ENCODE assay signal across 16 cellular contexts in genomic region chr14:92523752-92524151, GRCh38. TPM values are rescaled to one million over a fixed set of nuclear protein-coding genes. Genes with fewer than 3 reads are reported as not detected.
DNase-seq lines count a peak whose midpoint lies in the region; ATAC-seq and TF ChIP-seq lines count a peak whose summit lies in the region.
"Had no signal": no experiment of that assay in that cellular context is flagged by ENCODE, and none has a peak within 500 bp of the region (broad histone marks: within the 10 kb centered on the region; RNA-seq: fewer than 3 reads in every experiment).

No MANE protein-coding gene starts in this region.

- no peak for DNase-seq in CD8-positive, alpha-beta T cell
- no peak for DNase-seq in effector memory CD8-positive, alpha-beta T cell
- DNase-seq in effector CD4-positive, alpha-beta T cell, result no peak
- DNase-seq: COR-L47, DMS53, NCI-H1092 treated with DMSO at 0.1 percent for 48 hours, NCI-H1694, NCI-H345, NCI-H69 had no signal

- peaks cover 19% of the 10 kb centered on the region for H3K4me1 ChIP-seq in BLaER1
- peaks cover 59% of the 10 kb centered on the region for H3K4me1 ChIP-seq in CD8-positive, alpha-beta T cell (ENCODE audit: insufficient read depth, low read length)
- peaks cover 13% of the 10 kb centered on the region for H3K4me1 ChIP-seq in rectal smooth muscle tissue (ENCODE audit: control insufficient read depth, insufficient read depth, low read length)
- H3K4me1 ChIP-seq: HAP-1 had no signal

- H3K27ac ChIP-seq in BLaER1 (no peak overlapping the region), rectal smooth muscle tissue (ENCODE audit: low read depth, low read length) (peak overlapping the region; percentile 19)
- H3K27ac ChIP-seq in CD8-positive, alpha-beta T cell (ENCODE audit: low read depth, low read length), result no peak overlapping the region
- H3K27ac ChIP-seq: RWPE1, SJSA1 had no signal

- H3K9me3 Mint-ChIP-seq in CD8-positive, alpha-beta T cell, result peaks cover 6% of the 10 kb centered on the region
- H3K9me3 Mint-ChIP-seq in effector memory CD8-positive, alpha-beta T cell, result peaks cover 0 to 4% of the 10 kb centered on the region in 2 donors

- intact Hi-C loops in CD8-positive, alpha-beta T cell (cut with DNase I, micrococcal nuclease), result no loop called here

- no peak overlapping the region for H3K9ac ChIP-seq in BLaER1
- H3K9ac ChIP-seq in rectal smooth muscle tissue (ENCODE audit: low read length), result no peak overlapping the region

- POLR2A ChIA-PET in CD8-positive, alpha-beta T cell (lab: Charles Lee), result interaction anchor here (0.5 to 3.4 kb wide), 6 partner anchors 10 to 1015 kb away, joined by 3 to 12 read pairs (median 3); partner anchors contain the start of gene RIN3

- peak overlapping the region; percentile 52 for H3K27ac Mint-ChIP-seq in CD8-positive, alpha-beta T cell
- H3K27ac Mint-ChIP-seq in effector memory CD8-positive, alpha-beta T cell, result peak overlapping the region; percentile 97 to 99

- H3K36me3 Mint-ChIP-seq in CD8-positive, alpha-beta T cell, result peaks cover 15% of the 10 kb centered on the region
- peaks cover 14% of the 10 kb centered on the region for H3K36me3 Mint-ChIP-seq in effector memory CD8-positive, alpha-beta T cell (ENCODE audit: insufficient read depth)

- H3K4me2 ChIP-seq in BLaER1, result peak overlapping the region; percentile 63

- H3K4me3 ChIP-seq in BLaER1 (no peak overlapping the region), rectal smooth muscle tissue (ENCODE audit: low read length) (no peak overlapping the region)
- no peak overlapping the region for H3K4me3 ChIP-seq in CD8-positive, alpha-beta T cell (ENCODE audit: low read depth, low read length)
- H3K4me3 ChIP-seq: HAP-1, SJSA1 had no signal

- no peak overlapping the region for H3K4me3 Mint-ChIP-seq in CD8-positive, alpha-beta T cell
- no peak overlapping the region for H3K4me3 Mint-ChIP-seq in effector memory CD8-positive, alpha-beta T cell

- no peak for ATAC-seq in CD8-positive, alpha-beta T cell
- ATAC-seq in effector memory CD8-positive, alpha-beta T cell (replicated peaks), result no peak
- ATAC-seq in SK-N-SH treated with all-trans-retinoic acid at 6 μM for 48 hours (no peak), HG03439 (IDR thresholded peaks at IDR 0.05; ENCODE audit: unreplicated experiment) (no peak)

- TF ChIP-seq CTCF in CD8-positive, alpha-beta T cell (IDR thresholded peaks at IDR 0.05), result no peak

- no peaks in the 10 kb centered on the region for H3K27me3 Mint-ChIP-seq in CD8-positive, alpha-beta T cell (ENCODE audit: low read depth)
- no peaks in the 10 kb centered on the region for H3K27me3 Mint-ChIP-seq in effector memory CD8-positive, alpha-beta T cell

- CTCF ChIA-PET in CD8-positive, alpha-beta T cell (lab: Charles Lee), result interaction anchor here (1.1 to 2.4 kb wide), 4 partner anchors 11 to 90 kb away, joined by 3 to 7 read pairs (median 4); partner anchors contain the start of gene RIN3

- H3K27me3 ChIP-seq in BLaER1 (no peaks in the 10 kb centered on the region), rectal smooth muscle tissue (ENCODE audit: control insufficient read depth, insufficient read depth, low read length) (no peaks in the 10 kb centered on the region)
- H3K27me3 ChIP-seq in CD8-positive, alpha-beta T cell (ENCODE audit: insufficient read depth, low read length), result no peaks in the 10 kb centered on the region
- H3K27me3 ChIP-seq: SJSA1 had no signal

- H3K9me3 ChIP-seq in BLaER1, result no peaks in the 10 kb centered on the region
- no peaks in the 10 kb centered on the region for H3K9me3 ChIP-seq in CD8-positive, alpha-beta T cell (ENCODE audit: low read length)
- H3K9me3 ChIP-seq: HAP-1, SJSA1 had no signal

- peaks cover 19% of the 10 kb centered on the region for H4K20me1 ChIP-seq in BLaER1

- H3K36me3 ChIP-seq in BLaER1 (no peaks in the 10 kb centered on the region), rectal smooth muscle tissue (ENCODE audit: control insufficient read depth, insufficient read depth, low read length) (no peaks in the 10 kb centered on the region)
- H3K36me3 ChIP-seq in CD8-positive, alpha-beta T cell (ENCODE audit: insufficient read depth, low read length), result no peaks in the 10 kb centered on the region
- H3K36me3 ChIP-seq: HAP-1, SJSA1 had no signal

- H3K4me1 Mint-ChIP-seq in CD8-positive, alpha-beta T cell (ENCODE audit: low read depth), result peaks cover 77% of the 10 kb centered on the region
- H3K4me1 Mint-ChIP-seq in effector memory CD8-positive, alpha-beta T cell (ENCODE audit: low read depth in 2 of 2), result peaks cover 65 to 78% of the 10 kb centered on the region in 2 donors

TF ChIP-seq in SK-N-SH treated with all-trans-retinoic acid at 6 μM for 48 hours, 23 proteins besides CTCF, POLR2A, EP300 and RAD21 (continues in another document):
- TF ChIP-seq CSDC2 (CRISPR knock-in tag; IDR thresholded peaks at IDR 0.05), result no peak
- no peak for TF ChIP-seq GLIS3 (CRISPR knock-in tag; IDR thresholded peaks at IDR 0.05)
- no peak for TF ChIP-seq ZFP3 (CRISPR knock-in tag; IDR thresholded peaks at IDR 0.05)
- TF ChIP-seq, protein P1, sequence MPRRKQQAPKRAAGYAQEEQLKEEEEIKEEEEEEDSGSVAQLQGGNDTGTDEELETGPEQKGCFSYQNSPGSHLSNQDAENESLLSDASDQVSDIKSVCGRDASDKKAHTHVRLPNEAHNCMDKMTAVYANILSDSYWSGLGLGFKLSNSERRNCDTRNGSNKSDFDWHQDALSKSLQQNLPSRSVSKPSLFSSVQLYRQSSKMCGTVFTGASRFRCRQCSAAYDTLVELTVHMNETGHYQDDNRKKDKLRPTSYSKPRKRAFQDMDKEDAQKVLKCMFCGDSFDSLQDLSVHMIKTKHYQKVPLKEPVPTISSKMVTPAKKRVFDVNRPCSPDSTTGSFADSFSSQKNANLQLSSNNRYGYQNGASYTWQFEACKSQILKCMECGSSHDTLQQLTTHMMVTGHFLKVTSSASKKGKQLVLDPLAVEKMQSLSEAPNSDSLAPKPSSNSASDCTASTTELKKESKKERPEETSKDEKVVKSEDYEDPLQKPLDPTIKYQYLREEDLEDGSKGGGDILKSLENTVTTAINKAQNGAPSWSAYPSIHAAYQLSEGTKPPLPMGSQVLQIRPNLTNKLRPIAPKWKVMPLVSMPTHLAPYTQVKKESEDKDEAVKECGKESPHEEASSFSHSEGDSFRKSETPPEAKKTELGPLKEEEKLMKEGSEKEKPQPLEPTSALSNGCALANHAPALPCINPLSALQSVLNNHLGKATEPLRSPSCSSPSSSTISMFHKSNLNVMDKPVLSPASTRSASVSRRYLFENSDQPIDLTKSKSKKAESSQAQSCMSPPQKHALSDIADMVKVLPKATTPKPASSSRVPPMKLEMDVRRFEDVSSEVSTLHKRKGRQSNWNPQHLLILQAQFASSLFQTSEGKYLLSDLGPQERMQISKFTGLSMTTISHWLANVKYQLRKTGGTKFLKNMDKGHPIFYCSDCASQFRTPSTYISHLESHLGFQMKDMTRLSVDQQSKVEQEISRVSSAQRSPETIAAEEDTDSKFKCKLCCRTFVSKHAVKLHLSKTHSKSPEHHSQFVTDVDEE (CRISPR knock-in tag; IDR thresholded peaks at IDR 0.05), result no peak
- no peak for TF ChIP-seq ZFP30 (CRISPR knock-in tag; IDR thresholded peaks at IDR 0.05)
- no peak for TF ChIP-seq ZNF70 (CRISPR knock-in tag; IDR thresholded peaks at IDR 0.05)
- no peak for TF ChIP-seq TCF4 (CRISPR knock-in tag; IDR thresholded peaks at IDR 0.05; ENCODE audit: borderline replicate concordance)
- TF ChIP-seq ESRRG (CRISPR knock-in tag; IDR thresholded peaks at IDR 0.05), result no peak
- TF ChIP-seq, protein P2, sequence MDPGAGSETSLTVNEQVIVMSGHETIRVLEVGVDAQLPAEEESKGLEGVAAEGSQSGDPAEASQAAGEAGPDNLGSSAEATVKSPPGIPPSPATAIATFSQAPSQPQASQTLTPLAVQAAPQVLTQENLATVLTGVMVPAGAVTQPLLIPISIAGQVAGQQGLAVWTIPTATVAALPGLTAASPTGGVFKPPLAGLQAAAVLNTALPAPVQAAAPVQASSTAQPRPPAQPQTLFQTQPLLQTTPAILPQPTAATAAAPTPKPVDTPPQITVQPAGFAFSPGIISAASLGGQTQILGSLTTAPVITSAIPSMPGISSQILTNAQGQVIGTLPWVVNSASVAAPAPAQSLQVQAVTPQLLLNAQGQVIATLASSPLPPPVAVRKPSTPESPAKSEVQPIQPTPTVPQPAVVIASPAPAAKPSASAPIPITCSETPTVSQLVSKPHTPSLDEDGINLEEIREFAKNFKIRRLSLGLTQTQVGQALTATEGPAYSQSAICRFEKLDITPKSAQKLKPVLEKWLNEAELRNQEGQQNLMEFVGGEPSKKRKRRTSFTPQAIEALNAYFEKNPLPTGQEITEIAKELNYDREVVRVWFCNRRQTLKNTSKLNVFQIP (CRISPR knock-in tag; IDR thresholded peaks at IDR 0.05; ENCODE audit: borderline replicate concordance, low read depth), result no peak
- TF ChIP-seq ISL1 (CRISPR knock-in tag; IDR thresholded peaks at IDR 0.05), result no peak
- TF ChIP-seq, protein P3, sequence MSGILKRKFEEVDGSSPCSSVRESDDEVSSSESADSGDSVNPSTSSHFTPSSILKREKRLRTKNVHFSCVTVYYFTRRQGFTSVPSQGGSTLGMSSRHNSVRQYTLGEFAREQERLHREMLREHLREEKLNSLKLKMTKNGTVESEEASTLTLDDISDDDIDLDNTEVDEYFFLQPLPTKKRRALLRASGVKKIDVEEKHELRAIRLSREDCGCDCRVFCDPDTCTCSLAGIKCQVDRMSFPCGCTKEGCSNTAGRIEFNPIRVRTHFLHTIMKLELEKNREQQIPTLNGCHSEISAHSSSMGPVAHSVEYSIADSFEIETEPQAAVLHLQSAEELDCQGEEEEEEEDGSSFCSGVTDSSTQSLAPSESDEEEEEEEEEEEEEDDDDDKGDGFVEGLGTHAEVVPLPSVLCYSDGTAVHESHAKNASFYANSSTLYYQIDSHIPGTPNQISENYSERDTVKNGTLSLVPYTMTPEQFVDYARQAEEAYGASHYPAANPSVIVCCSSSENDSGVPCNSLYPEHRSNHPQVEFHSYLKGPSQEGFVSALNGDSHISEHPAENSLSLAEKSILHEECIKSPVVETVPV (CRISPR knock-in tag; IDR thresholded peaks at IDR 0.05), result no peak
- no peak for TF ChIP-seq OSR1 (CRISPR knock-in tag; IDR thresholded peaks at IDR 0.05)
- TF ChIP-seq ZC3H10 (CRISPR knock-in tag; IDR thresholded peaks at IDR 0.05), result no peak

RNA-seq across cellular contexts. Expression of gene RIN3, which starts 10.2 kb away (rescaled TPM):
- 10 to 100 TPM; 82.4 to 82.7 TPM for total RNA-seq in CD8-positive, alpha-beta T cell
